Comparison of ENCODE assay signal across 13 cellular contexts in the genomic region with DNA sequence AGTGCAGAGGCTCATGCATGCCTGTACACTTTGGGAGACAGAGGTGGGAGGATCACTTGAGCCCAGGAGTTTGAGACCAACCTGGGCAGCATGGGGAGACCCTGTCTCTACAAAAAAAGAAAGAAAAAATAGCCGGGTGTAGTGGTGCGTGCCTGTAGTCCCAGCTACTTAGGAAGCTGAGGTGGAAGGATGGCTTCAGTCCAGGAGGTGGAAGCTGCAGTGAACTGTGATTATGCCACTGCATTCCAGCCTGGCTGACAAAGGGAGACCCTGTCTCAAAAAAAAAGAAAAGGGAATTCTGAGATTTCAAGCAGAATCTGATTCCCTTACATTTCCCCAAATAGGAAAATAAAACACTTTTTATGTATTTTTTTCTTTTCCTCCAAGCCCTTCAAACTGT.
"Had no signal": no experiment of that assay in that cellular context is flagged by ENCODE, and none has a peak within 500 bp of the region (broad histone marks: within the 10 kb centered on the region; RNA-seq: fewer than 3 reads in every experiment).

No MANE protein-coding gene starts in this region.

- H3K9me3 Mint-ChIP-seq: memory B cell; nephron progenitor cell; stimulated activated memory B cell treated with anti-CD40 and anti-IgM and Interleukin-4, amounts not matched to agents 10 μg/mL and 1 μg/mL and 100 μg/mL, for 72 hours had no signal

- H3K9me3 ChIP-seq: colonic mucosa had no signal

- H3K27me3 ChIP-seq: colonic mucosa had no signal

- H3K27ac Mint-ChIP-seq: activated naive CD8-positive, alpha-beta T cell; memory B cell; nephron progenitor cell; stimulated activated memory B cell treated with anti-CD40 and anti-IgM and Interleukin-4, amounts not matched to agents 10 μg/mL and 1 μg/mL and 100 μg/mL, for 72 hours had no signal

- DNase-seq: activated CD4-positive, alpha-beta T cell treated with anti-CD3 and anti-CD28 coated beads, Interleukin-2, amount 50 U/mL, for 1 hour; activated CD4-positive, CD25-positive, alpha-beta regulatory T cell; activated gamma-delta T cell; amygdala; colonic mucosa; effector CD4-positive, alpha-beta T cell; left cardiac atrium; nephron progenitor cell; retina; SIG-M5 had no signal

- H3K36me3 Mint-ChIP-seq: activated naive CD8-positive, alpha-beta T cell; memory B cell had no signal

- ATAC-seq: left cardiac atrium; stimulated activated memory B cell treated with anti-CD40 and anti-IgM and Interleukin-4, amounts not matched to agents 10 μg/mL and 1 μg/mL and 100 μg/mL, for 72 hours had no signal

- H3K4me3 ChIP-seq: colonic mucosa had no signal

- H3K27ac ChIP-seq: colonic mucosa had no signal

- H3K27me3 Mint-ChIP-seq: memory B cell; stimulated activated memory B cell treated with anti-CD40 and anti-IgM and Interleukin-4, amounts not matched to agents 10 μg/mL and 1 μg/mL and 100 μg/mL, for 72 hours had no signal

- H3K4me3 Mint-ChIP-seq: activated naive CD8-positive, alpha-beta T cell; memory B cell; nephron progenitor cell; stimulated activated memory B cell treated with anti-CD40 and anti-IgM and Interleukin-4, amounts not matched to agents 10 μg/mL and 1 μg/mL and 100 μg/mL, for 72 hours had no signal

- H3K36me3 ChIP-seq: colonic mucosa had no signal
